ENCODE assay signal across 8 cellular contexts in genomic region chr15:58517682-58518525, GRCh38.
DNase-seq lines count a peak whose midpoint lies in the region; ATAC-seq and TF ChIP-seq lines count a peak whose summit lies in the region.

No MANE protein-coding gene starts in this region.

- no peak overlapping the region for H2AFZ ChIP-seq in OCI-LY1 (ENCODE audit: low read length)

- ATAC-seq in HG02588 (IDR thresholded peaks at IDR 0.05; ENCODE audit: unreplicated experiment) (peak; percentile 66), right lobe of liver (peak; percentile 23 to 48 (median 28))

- H3K9ac ChIP-seq in OCI-LY1 (ENCODE audit: low read length): peak overlapping the region; percentile 69

- no peak overlapping the region for H3K4me3 ChIP-seq in GM12864 (ENCODE audit: low read depth, low read length)
- peak overlapping the region; percentile 11 for H3K4me3 ChIP-seq in OCI-LY1 (ENCODE audit: low read depth, low read length, poor library complexity, severe bottlenecking)
- H3K4me3 ChIP-seq in right lobe of liver: no peak overlapping the region
- H3K4me3 ChIP-seq in WERI-Rb-1 (ENCODE audit: low read depth, low read length): no peak overlapping the region

- H3K36me3 ChIP-seq in OCI-LY1 (ENCODE audit: insufficient read depth, low read length) (no peaks in the 10 kb centered on the region), right lobe of liver (no peaks in the 10 kb centered on the region), WERI-Rb-1 (no peaks in the 10 kb centered on the region)

- H3K27ac ChIP-seq in OCI-LY1 (ENCODE audit: low read depth, low read length, poor library complexity, severe bottlenecking) (peak overlapping the region; percentile 97), right lobe of liver (peak overlapping the region; percentile 11 to 55 (median 25)), WERI-Rb-1 (no peak overlapping the region)

- TF ChIP-seq CTCF in GM12864 (IDR thresholded peaks at IDR 0.05; ENCODE audit: low read depth, low read length, missing control alignments): no peak
- no peak for TF ChIP-seq CTCF in OCI-LY1 (IDR thresholded peaks at IDR 0.05; ENCODE audit: low read length)
- TF ChIP-seq CTCF in right lobe of liver (IDR thresholded peaks at IDR 0.05): no peak
- no peak for TF ChIP-seq CTCF in WERI-Rb-1 (IDR thresholded peaks at IDR 0.05; ENCODE audit: low read depth, low read length)

- H3K9me3 ChIP-seq in OCI-LY1 (ENCODE audit: low read length): no peaks in the 10 kb centered on the region
- no peaks in the 10 kb centered on the region for H3K9me3 ChIP-seq in right lobe of liver
- peaks cover 16% of the 10 kb centered on the region for H3K9me3 ChIP-seq in WERI-Rb-1 (ENCODE audit: severe bottlenecking)

- TF ChIP-seq POLR2A in right lobe of liver (IDR thresholded peaks at IDR 0.05): no peak

- peak; percentile 59 for DNase-seq in GM12864 (ENCODE audit: low read depth)
- DNase-seq in right lobe of liver: peak in 1 of 3 donors; percentile 37
- no peak for DNase-seq in activated CD4-positive, CD25-positive, alpha-beta regulatory T cell (lab: John Stamatoyannopoulos, UW)
- DNase-seq in A172 (ENCODE audit: low spot score): no peak
- no peak for DNase-seq in stimulated activated CD4-positive, alpha-beta T cell treated with anti-CD3 and anti-CD28 coated beads, Interleukin-15, amount 100 ng/mL, for 24 hours
- DNase-seq in WERI-Rb-1: no peak

- H3F3A ChIP-seq in OCI-LY1 (ENCODE audit: insufficient read depth, low read length): 0 out of 2 replicates have a peak, but pooled peaks cover 4% of the 10 kb centered on the region

- peak overlapping the region; percentile 58 for H3K4me2 ChIP-seq in OCI-LY1 (ENCODE audit: low read length)

- H3K27me3 ChIP-seq in OCI-LY1 (ENCODE audit: insufficient read depth, low read length) (no peaks in the 10 kb centered on the region), right lobe of liver (no peaks in the 10 kb centered on the region), WERI-Rb-1 (ENCODE audit: insufficient read depth, low read depth, severe bottlenecking) (no peaks in the 10 kb centered on the region)

- H3K4me1 ChIP-seq in OCI-LY1 (ENCODE audit: insufficient read depth, low read length, severe bottlenecking): peaks cover 85% of the 10 kb centered on the region
- peaks cover 0 to 5% (median 0%) of the 10 kb centered on the region in 4 donors for H3K4me1 ChIP-seq in right lobe of liver

- WGBS in right lobe of liver (ENCODE audit: insufficient coverage, low coverage, low lambda C conversion rate, missing lambda C conversion rate): 65% methylated on average over 8 of the region's 9 CpGs

- H4K20me1 ChIP-seq in OCI-LY1 (ENCODE audit: insufficient read depth, low read length): no peaks in the 10 kb centered on the region

- intact Hi-C loops in right lobe of liver (cut with DNase I): no loop called here

- H3K9me2 ChIP-seq in OCI-LY1 (ENCODE audit: low read depth, low read length): no peaks in the 10 kb centered on the region

- H3K79me2 ChIP-seq in OCI-LY1 (ENCODE audit: insufficient read depth, low read length): no peaks in the 10 kb centered on the region
